26 cellular contexts compared by ENCODE assay signal in the genomic region with DNA sequence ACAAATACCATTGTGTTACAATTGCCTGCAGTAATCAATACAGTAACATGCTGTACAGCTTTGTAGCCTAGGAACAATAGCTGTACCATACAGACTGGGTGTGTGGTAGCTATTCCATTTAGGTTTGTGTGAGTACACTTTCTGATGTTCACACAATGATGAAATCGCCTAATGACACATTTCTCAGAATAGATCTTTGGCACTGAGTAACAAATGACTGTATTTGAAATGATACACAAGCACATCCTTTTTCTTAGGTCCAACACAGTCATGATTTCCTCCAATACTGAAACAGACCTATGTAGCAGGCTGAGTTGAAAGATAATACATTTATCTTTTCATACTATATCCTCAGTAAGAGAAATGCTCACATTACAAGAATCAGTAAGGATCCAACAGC. TPM values are rescaled to one million over a fixed set of nuclear protein-coding genes. Genes with fewer than 3 reads are reported as not detected.
DNase-seq lines count a peak whose midpoint lies in the region; ATAC-seq, FAIRE-seq and TF ChIP-seq lines count a peak whose summit lies in the region.
"Had no signal": no experiment of that assay in that cellular context is flagged by ENCODE, and none has a peak within 500 bp of the region (broad histone marks: within the 10 kb centered on the region; RNA-seq: fewer than 3 reads in every experiment).

No MANE protein-coding gene starts in this region.

- SMC1A ChIA-PET in GM12878 (lab: Charles Lee; ENCODE audit: uncharacterized antibody, unreplicated experiment) = interaction anchor here (0.8 to 1.2 kb wide), 3 partner anchors 12 to 119 kb away, joined by 3 to 5 read pairs (median 3); no protein-coding TSS in a partner anchor

- intact Hi-C loops in GM12878 (cut with micrococcal nuclease; ENCODE audit: unreplicated experiment) = no loop called here

- H4K20me1 ChIP-seq in GM12878 (ENCODE audit: control insufficient read depth, insufficient read depth) = no peaks in the 10 kb centered on the region

- H3K4me3 Mint-ChIP-seq in activated T-cell treated with anti-CD3 and anti-CD28 coated beads, Interleukin-2, amount 50 U/mL, for 72 hours = no peak overlapping the region
- H3K4me3 Mint-ChIP-seq: CD4-positive, alpha-beta memory T cell; HFFc6 had no signal

- TF ChIP-seq POLR2A in GM12878 (IDR thresholded peaks at IDR 0.05; ENCODE audit: low read depth, low read length) = no peak

- H3K4me1 Mint-ChIP-seq in activated T-cell treated with anti-CD3 and anti-CD28 coated beads, Interleukin-2, amount 50 U/mL, for 72 hours (ENCODE audit: low read depth) = no peaks in the 10 kb centered on the region
- H3K4me1 Mint-ChIP-seq: CD4-positive, alpha-beta memory T cell had no signal

- TF ChIP-seq EP300 in GM12878 (IDR thresholded peaks at IDR 0.05; ENCODE audit: borderline replicate concordance in 1 of 2, control insufficient read depth in 1 of 2, low read depth in 2 of 2, low read length in 2 of 2) = no peak

- TF ChIP-seq CTCF in GM12878 (IDR thresholded peaks at IDR 0.05 in 2 of 3, conservative IDR thresholded peaks at IDR 0.05 in 1 of 3; ENCODE audit: control insufficient read depth in 2 of 3, extremely low read depth in 1 of 3, insufficient read depth in 1 of 3, low read depth in 3 of 3, low read length in 3 of 3) = no peak

- no peak for TF ChIP-seq RAD21 in GM12878 (IDR thresholded peaks at IDR 0.05; ENCODE audit: insufficient read depth, low read depth, low read length)

- no peaks in the 10 kb centered on the region for H3K36me3 Mint-ChIP-seq in activated T-cell treated with anti-CD3 and anti-CD28 coated beads, Interleukin-2, amount 50 U/mL, for 72 hours (ENCODE audit: insufficient read depth in 2 of 2)
- H3K36me3 Mint-ChIP-seq: CD4-positive, alpha-beta memory T cell had no signal

- no peak for DNase-seq in activated T-cell treated with anti-CD3 and anti-CD28 coated beads, Interleukin-2, amount 50 U/mL, for 72 hours
- no peak for DNase-seq in activated T-cell treated with anti-CD3 and anti-CD28 coated beads, Interleukin-2, amount 50 U/mL, for 1 hour
- DNase-seq in HT1080 (ENCODE audit: low read depth) (peak; percentile 21), GM12878 (ENCODE audit: low read depth, low spot score) (no peak), urothelium cell line (ENCODE audit: low spot score) (no peak), NCI-H446 treated with DMSO at 0.1 percent for 48 hours (lab: John Stamatoyannopoulos, UW) (no peak), NCI-H446 (lab: John Stamatoyannopoulos, UW) (no peak)
- DNase-seq: 8988T; ACHN; AML-193; C1 segment of cervical spinal cord; Calu3; CD4-positive, alpha-beta memory T cell; COR-L47; DMS53; DMS79 treated with DMSO at 0.1 percent for 48 hours; GF-D8; GOT3; HFFc6 had no signal

- FAIRE-seq in GM12878 (lab: Jason Lieb, UNC) (no peak), urothelium cell line (lab: Jason Lieb, UNC) (peak; percentile 46)
- FAIRE-seq: A549, GM12892, H54 had no signal

- no TSS peak for BruUV-seq in GM12878 (replicated peaks; lab: Mats Ljungman, UMichigan)

- 0% methylated on average over 1 of the region's 1 CpG for WGBS in GM12878 (ENCODE audit: insufficient coverage, insufficient replicate concordance, low lambda C conversion rate, missing lambda C conversion rate)

- POLR2A ChIA-PET in GM12878 (lab: Charles Lee) = no interaction called here

- ATAC-seq in activated T-cell treated with anti-CD3 and anti-CD28 coated beads, Interleukin-2, amount 50 U/mL, for 72 hours (replicated peaks in 1 of 2) = peak; percentile 28 to 31
- ATAC-seq in GM12878 = peak; percentile 70
- ATAC-seq: A549 had no signal

- in situ Hi-C loops in GM12878 (cut with MboI) = no loop called here

- no peaks in the 10 kb centered on the region for H3K79me2 ChIP-seq in GM12878 (ENCODE audit: control insufficient read depth, insufficient read depth, low read length)

- peaks cover 1 to 2% of the 10 kb centered on the region in 2 donors for H3K9me3 Mint-ChIP-seq in activated T-cell treated with anti-CD3 and anti-CD28 coated beads, Interleukin-2, amount 50 U/mL, for 72 hours

- H2AFZ ChIP-seq in GM12878 (ENCODE audit: control insufficient read depth, low read depth, low read length) = no peak overlapping the region

- H3K4me3 ChIP-seq in GM12878 = no peak overlapping the region
- H3K4me3 ChIP-seq: A549, HAP-1 had no signal

- no peak overlapping the region for H3K9ac ChIP-seq in GM12878 (ENCODE audit: control insufficient read depth, insufficient read depth, low read length)

- CTCF ChIA-PET in GM12878 (lab: Yijun Ruan, JAX) = interaction anchor here (0.5 to 0.6 kb wide), 2 partner anchors 1066 to 1728 kb away, joined by 3 read pairs; no protein-coding TSS in a partner anchor

- no peak overlapping the region for H3K27ac ChIP-seq in GM12878 (ENCODE audit: control insufficient read depth, insufficient read depth)
- H3K27ac ChIP-seq: A549 had no signal

- no peaks in the 10 kb centered on the region for H3K9me3 ChIP-seq in GM12878 (replicated peaks; ENCODE audit: control insufficient read depth, insufficient read depth, low read length)
- H3K9me3 ChIP-seq: A549, HAP-1 had no signal

- H3K4me1 ChIP-seq in GM12878 (ENCODE audit: control insufficient read depth, insufficient read depth, low read length) = no peaks in the 10 kb centered on the region
- H3K4me1 ChIP-seq: A549, HAP-1 had no signal

- H3K27ac Mint-ChIP-seq in activated T-cell treated with anti-CD3 and anti-CD28 coated beads, Interleukin-2, amount 50 U/mL, for 72 hours = no peak overlapping the region
- H3K27ac Mint-ChIP-seq: CD4-positive, alpha-beta memory T cell; HFFc6 had no signal

- H3K36me3 ChIP-seq in GM12878 (ENCODE audit: control insufficient read depth in 2 of 2, insufficient read depth in 2 of 2, low read length in 1 of 2) = no peaks in the 10 kb centered on the region
- H3K36me3 ChIP-seq: HAP-1 had no signal

- RAD21 ChIA-PET in GM12878 (lab: Charles Lee; ENCODE audit: unreplicated experiment) = no interaction called here

- H3K4me2 ChIP-seq in GM12878 (ENCODE audit: control insufficient read depth, insufficient read depth) = no peak overlapping the region
- H3K4me2 ChIP-seq: A549 had no signal

- no peaks in the 10 kb centered on the region for H3K27me3 Mint-ChIP-seq in activated T-cell treated with anti-CD3 and anti-CD28 coated beads, Interleukin-2, amount 50 U/mL, for 72 hours (ENCODE audit: low read depth)
- H3K27me3 Mint-ChIP-seq: CD4-positive, alpha-beta memory T cell had no signal

- H3K27me3 ChIP-seq in GM12878 (replicated peaks in 1 of 2; ENCODE audit: control insufficient read depth in 2 of 2, insufficient read depth in 2 of 2, low read length in 1 of 2) = no peaks in the 10 kb centered on the region

TF ChIP-seq in GM12878, 131 proteins besides CTCF, POLR2A, EP300 and RAD21 (continues in another document):
- TF ChIP-seq IKZF1 (conservative IDR thresholded peaks at IDR 0.05) (no peak), CHD2 (IDR thresholded peaks at IDR 0.05; ENCODE audit: borderline replicate concordance, low read depth, low read length) (no peak), SUPT20H (IDR thresholded peaks at IDR 0.05; ENCODE audit: borderline replicate concordance, control insufficient read depth, low read depth, low read length) (no peak), BCL11A (IDR thresholded peaks at IDR 0.05; ENCODE audit: low read depth, low read length) (no peak), CBX5 (IDR thresholded peaks at IDR 0.05; ENCODE audit: low read depth) (no peak)
- TF ChIP-seq, protein P1, sequence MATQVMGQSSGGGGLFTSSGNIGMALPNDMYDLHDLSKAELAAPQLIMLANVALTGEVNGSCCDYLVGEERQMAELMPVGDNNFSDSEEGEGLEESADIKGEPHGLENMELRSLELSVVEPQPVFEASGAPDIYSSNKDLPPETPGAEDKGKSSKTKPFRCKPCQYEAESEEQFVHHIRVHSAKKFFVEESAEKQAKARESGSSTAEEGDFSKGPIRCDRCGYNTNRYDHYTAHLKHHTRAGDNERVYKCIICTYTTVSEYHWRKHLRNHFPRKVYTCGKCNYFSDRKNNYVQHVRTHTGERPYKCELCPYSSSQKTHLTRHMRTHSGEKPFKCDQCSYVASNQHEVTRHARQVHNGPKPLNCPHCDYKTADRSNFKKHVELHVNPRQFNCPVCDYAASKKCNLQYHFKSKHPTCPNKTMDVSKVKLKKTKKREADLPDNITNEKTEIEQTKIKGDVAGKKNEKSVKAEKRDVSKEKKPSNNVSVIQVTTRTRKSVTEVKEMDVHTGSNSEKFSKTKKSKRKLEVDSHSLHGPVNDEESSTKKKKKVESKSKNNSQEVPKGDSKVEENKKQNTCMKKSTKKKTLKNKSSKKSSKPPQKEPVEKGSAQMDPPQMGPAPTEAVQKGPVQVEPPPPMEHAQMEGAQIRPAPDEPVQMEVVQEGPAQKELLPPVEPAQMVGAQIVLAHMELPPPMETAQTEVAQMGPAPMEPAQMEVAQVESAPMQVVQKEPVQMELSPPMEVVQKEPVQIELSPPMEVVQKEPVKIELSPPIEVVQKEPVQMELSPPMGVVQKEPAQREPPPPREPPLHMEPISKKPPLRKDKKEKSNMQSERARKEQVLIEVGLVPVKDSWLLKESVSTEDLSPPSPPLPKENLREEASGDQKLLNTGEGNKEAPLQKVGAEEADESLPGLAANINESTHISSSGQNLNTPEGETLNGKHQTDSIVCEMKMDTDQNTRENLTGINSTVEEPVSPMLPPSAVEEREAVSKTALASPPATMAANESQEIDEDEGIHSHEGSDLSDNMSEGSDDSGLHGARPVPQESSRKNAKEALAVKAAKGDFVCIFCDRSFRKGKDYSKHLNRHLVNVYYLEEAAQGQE (IDR thresholded peaks at IDR 0.05; ENCODE audit: low read depth, low read length) = no peak

RNA-seq across cellular contexts. Expression of a gene that starts 13.9 kb away (rescaled TPM):
- total RNA-seq in activated T-cell treated with anti-CD3 and anti-CD28 coated beads, Interleukin-2, amount 50 U/mL, for 72 hours = not detected
- not detected in 2 replicates for total RNA-seq in HT1080 (2014; rRNA removed; shearing (Covaris generic))
- polyA plus RNA-seq in HT1080 (2015; cell fraction: cytosol; rRNA removed) = not detected in 2 replicates
- 0.05 TPM in 1 of 2 replicates, not detected in the other for polyA plus RNA-seq in HT1080 (2015; cell fraction: nucleus; rRNA removed)
- 0.21 and 0.27 TPM in 2 replicates for total RNA-seq in GM12878 (2013; cell fraction: nucleolus; rRNA removed)
- total RNA-seq in GM12878 (2014; rRNA removed) (0.11 TPM in 1 of 2 replicates, not detected in the other), GM12878 (2014; rRNA removed; fragmentation: Illumina TruSeq; extraction: Trizol) (not detected in 2 replicates), GM12878 (2021) (not detected in 2 replicates)
- polyA plus RNA-seq in GM12878 (2011; ENCODE audit: low read depth) = not detected
- polyA plus RNA-seq in GM12878 (2011; rRNA removed) (0.56 and 0.85 TPM in 2 replicates), GM12878 (2014; fragmentation: Illumina TruSeq; extraction: Trizol) (not detected in 2 replicates), GM12878 (2014; fragmentation: Nextera tagmentation; extraction: Ambion mirVana) (not detected), GM12878 (2014; rRNA removed) (not detected in 2 replicates), GM12878 (2016; fragmentation: Nextera tagmentation; extraction: Ambion mirVana) (not detected)
- 0.64 and 0.78 TPM in 2 replicates for polyA plus RNA-seq in GM12878 (2011; cell fraction: cytosol; rRNA removed)
- polyA plus RNA-seq in GM12878 (2011; cell fraction: nucleus; rRNA removed) = 1.2 and 1.4 TPM in 2 replicates
- not detected in 2 replicates for polyA plus RNA-seq in GM12878 (2012)
- polyA minus RNA-seq in GM12878 (2011; rRNA and poly(A)+ RNA removed) = 0.95 and 1.4 TPM in 2 replicates
- not detected in 2 replicates for polyA minus RNA-seq in GM12878 (2011; cell fraction: cytosol; rRNA and poly(A)+ RNA removed)
- polyA minus RNA-seq in GM12878 (2011; cell fraction: nucleus; rRNA and poly(A)+ RNA removed) = 7.0 and 11.2 TPM in 2 replicates
- total RNA-seq: Calu3; CD4-positive, alpha-beta memory T cell; Daoy; G401; HFFc6 had no signal
- polyA plus RNA-seq: A549; BJ; CD4-positive, alpha-beta memory T cell had no signal
